8 cellular contexts compared by ENCODE assay signal in genomic region chr4:56821394-56822263, GRCh38. TPM values are rescaled to one million over a fixed set of nuclear protein-coding genes. Genes with fewer than 3 reads are reported as not detected.
A peak's percentile ranks its signal among the peaks of the same experiment; 100 is the strongest.
DNase-seq lines count a peak whose midpoint lies in the region; ATAC-seq, FAIRE-seq and TF ChIP-seq lines count a peak whose summit lies in the region.

TSS of gene SPINK2 (minus strand) at chr4:56821701. CDS start at chr4:56821662, 39 bp downstream.

- peak; percentile 43 for DNase-seq in GM12891 (ENCODE audit: insufficient read length, low spot score)
- DNase-seq in SK-N-DZ (ENCODE audit: low spot score): peak; percentile 9
- DNase-seq in stimulated activated CD4-positive, alpha-beta T cell treated with anti-CD3 and anti-CD28 coated beads, Interleukin-2, amount 100 ng/mL, for 4 hours (ENCODE audit: low read depth): peak; percentile 55
- no peak for DNase-seq in middle frontal gyrus (ENCODE audit: extremely low spot score, low spot score)

- peaks cover 35% of the 10 kb centered on the region for H3K4me1 Mint-ChIP-seq in activated naive CD8-positive, alpha-beta T cell (ENCODE audit: low read depth)

- FAIRE-seq in GM12891 (lab: Jason Lieb, UNC): peak; percentile 54

- no peak within 1 kb of the TSS for H3K27ac Mint-ChIP-seq in activated naive CD8-positive, alpha-beta T cell

- TF ChIP-seq POLR2A in GM12891 (IDR thresholded peaks at IDR 0.05; ENCODE audit: low read depth, low read length): no peak

- ATAC-seq in HG03175 (IDR thresholded peaks at IDR 0.05; ENCODE audit: unreplicated experiment): peak; percentile 45
- ATAC-seq in HG03571 (IDR thresholded peaks at IDR 0.05; ENCODE audit: unreplicated experiment): no peak

- H3K9me3 Mint-ChIP-seq in activated naive CD8-positive, alpha-beta T cell (ENCODE audit: low read depth): no peaks in the 10 kb centered on the region

- H3K4me3 Mint-ChIP-seq in activated naive CD8-positive, alpha-beta T cell: peak within 1 kb of the TSS; percentile 73

- no peaks in the 10 kb centered on the region for H3K9me3 ChIP-seq in iPS-18c (ENCODE audit: control insufficient read depth, insufficient read depth, low read length)

- peak within 1 kb of the TSS; percentile 75 for H3K4me3 ChIP-seq in iPS-18c (ENCODE audit: insufficient read depth, low read depth, low read length)

- H3K36me3 Mint-ChIP-seq in activated naive CD8-positive, alpha-beta T cell: peaks cover 2% of the 10 kb centered on the region

- H3K27me3 Mint-ChIP-seq in activated naive CD8-positive, alpha-beta T cell: no peaks in the 10 kb centered on the region

TF ChIP-seq in GM12891, 5 proteins besides CTCF, POLR2A, EP300 and RAD21:
- TF ChIP-seq SPI1 (IDR thresholded peaks at IDR 0.05; ENCODE audit: low read depth, low read length) (no peak), POLR2AphosphoS5 (IDR thresholded peaks at IDR 0.05; ENCODE audit: low read depth, low read length) (no peak), PAX5 (IDR thresholded peaks at IDR 0.05; ENCODE audit: insufficient read depth, low read length, severe bottlenecking) (no peak), TAF1 (IDR thresholded peaks at IDR 0.05; ENCODE audit: low read depth, low read length) (no peak), POU2F2 (IDR thresholded peaks at IDR 0.05; ENCODE audit: low read depth, low read length) (no peak)
TF ChIP-seq in GM12891: peak in this region for 0.

RNA-seq across cellular contexts. Expression of gene SPINK2, which starts in this region (rescaled TPM):
- 1.1 TPM for polyA plus RNA-seq in GM12891 (2012; ENCODE audit: low read depth, missing spikeins)
- not detected in 2 replicates for polyA plus RNA-seq in SK-N-DZ (2014; cell fraction: cytosol; rRNA removed)
- polyA plus RNA-seq in SK-N-DZ (2014; cell fraction: nucleus; rRNA removed): not detected in 2 replicates
